In genomic region chr3:45545476-45545875, GRCh38 we compare ENCODE assay signal across 14 cellular contexts. TPM values are rescaled to one million over a fixed set of nuclear protein-coding genes. Genes with fewer than 3 reads are reported as not detected.
A peak's percentile ranks its signal among the peaks of the same experiment; 100 is the strongest.
DNase-seq lines count a peak whose midpoint lies in the region; ATAC-seq and TF ChIP-seq lines count a peak whose summit lies in the region.
"Had no signal": no experiment of that assay in that cellular context is flagged by ENCODE, and none has a peak within 500 bp of the region (broad histone marks: within the 10 kb centered on the region; RNA-seq: fewer than 3 reads in every experiment).

No MANE protein-coding gene starts in this region.

- H3K4me1 Mint-ChIP-seq in endodermal cell, result peaks cover 5% of the 10 kb centered on the region
- H3K4me1 Mint-ChIP-seq: H9 had no signal

- H3K4me3 ChIP-seq in endodermal cell (ENCODE audit: low read length), result no peak overlapping the region

- no peaks in the 10 kb centered on the region for H3K9me3 ChIP-seq in endodermal cell (ENCODE audit: control insufficient read depth, low read length)

- H3K27ac Mint-ChIP-seq in endodermal cell, result no peak overlapping the region
- H3K27ac Mint-ChIP-seq: CD4-positive, CD25-positive, alpha-beta regulatory T cell; stimulated activated naive CD8-positive, alpha-beta T cell treated with anti-CD3 and anti-CD28 coated beads, Interleukin-15, Interleukin-2, amounts not matched to agents 100 ng/mL and 50 ng/mL, for 24 hours had no signal

- peaks cover 3% of the 10 kb centered on the region for H3K4me1 ChIP-seq in endodermal cell (ENCODE audit: control insufficient read depth, insufficient read depth, low read length)

- ATAC-seq in GM19023 (IDR thresholded peaks at IDR 0.05; ENCODE audit: unreplicated experiment) (no peak), HG02588 (IDR thresholded peaks at IDR 0.05; ENCODE audit: unreplicated experiment) (no peak)

- TF ChIP-seq CTCF in C4-2B (conservative IDR thresholded peaks at IDR 0.05) (no peak), endodermal cell (conservative IDR thresholded peaks at IDR 0.05) (no peak)

- H3K4me3 Mint-ChIP-seq in endodermal cell, result no peak overlapping the region
- H3K4me3 Mint-ChIP-seq: CD4-positive, CD25-positive, alpha-beta regulatory T cell; H9; stimulated activated naive CD8-positive, alpha-beta T cell treated with anti-CD3 and anti-CD28 coated beads, Interleukin-15, Interleukin-2, amounts not matched to agents 100 ng/mL and 50 ng/mL, for 24 hours had no signal

- peak; percentile 71 to 72 for DNase-seq in NOMO-1 (lab: John Stamatoyannopoulos, UW; ENCODE audit: unreplicated experiment in 2 of 2)
- peak; percentile 36 for DNase-seq in endodermal cell
- DNase-seq in myocyte (ENCODE audit: low read depth), result peak; percentile 82
- DNase-seq in ecto neural progenitor cell (ENCODE audit: low spot score), result no peak
- DNase-seq in NCI-H524 (lab: John Stamatoyannopoulos, UW), result no peak
- DNase-seq: CD4-positive, CD25-positive, alpha-beta regulatory T cell; H9; kidney glomerular epithelial cell; NCI-H2171 treated with DMSO at 0.1 percent for 48 hours; T-helper 2 cell had no signal

- no peak overlapping the region for H3K9ac ChIP-seq in endodermal cell (ENCODE audit: extremely low read depth, low read length, poor library complexity, severe bottlenecking)

- 68 to 80% methylated on average over 4 to 7 of the region's 7 CpGs for WGBS in endodermal cell (ENCODE audit: insufficient coverage in 1 of 2, insufficient read length in 1 of 2), 2 experiments

- peaks cover 19% of the 10 kb centered on the region for H3K36me3 ChIP-seq in endodermal cell (ENCODE audit: control insufficient read depth, insufficient read depth, low read length)

- no peaks in the 10 kb centered on the region for H3K9me3 Mint-ChIP-seq in endodermal cell
- H3K9me3 Mint-ChIP-seq: CD4-positive, CD25-positive, alpha-beta regulatory T cell; H9; stimulated activated naive CD8-positive, alpha-beta T cell treated with anti-CD3 and anti-CD28 coated beads, Interleukin-15, Interleukin-2, amounts not matched to agents 100 ng/mL and 50 ng/mL, for 24 hours had no signal

- H3K27me3 Mint-ChIP-seq in endodermal cell (ENCODE audit: insufficient read depth), result no peaks in the 10 kb centered on the region
- H3K27me3 Mint-ChIP-seq: CD4-positive, CD25-positive, alpha-beta regulatory T cell; stimulated activated naive CD8-positive, alpha-beta T cell treated with anti-CD3 and anti-CD28 coated beads, Interleukin-15, Interleukin-2, amounts not matched to agents 100 ng/mL and 50 ng/mL, for 24 hours had no signal

- peaks cover 18% of the 10 kb centered on the region for H3K36me3 Mint-ChIP-seq in endodermal cell (ENCODE audit: low read depth)

- H3K27me3 ChIP-seq in endodermal cell (ENCODE audit: control insufficient read depth, insufficient read depth, low read length, poor library complexity, severe bottlenecking), result no peaks in the 10 kb centered on the region

- peak overlapping the region; percentile 95 for H3K27ac ChIP-seq in C4-2B
- no peak overlapping the region for H3K27ac ChIP-seq in endodermal cell (ENCODE audit: low read depth, low read length)

RNA-seq across cellular contexts. Expression of gene LIMD1, which starts 49.1 kb away (rescaled TPM):
- 10 to 100 TPM; 30.9 to 33.4 TPM for total RNA-seq in endodermal cell
- 16.5 TPM for polyA plus RNA-seq in endodermal cell (2013, experiment 1 of 2)
- 12.0 TPM for polyA plus RNA-seq in endodermal cell (2013, experiment 2 of 2)
- total RNA-seq in myocyte, result 29.2 and 35.9 TPM in 2 replicates
- polyA plus RNA-seq in myocyte (2012), result 12.4 TPM

Comparison
In these comparisons a context has a peak if more than half of its experiments do, and no peak if none do; other contexts are left out.
1. DNase-seq: peak in NOMO-1 (2 of 2), endodermal cell (single experiment) and myocyte (single experiment); none in ecto neural progenitor cell (single experiment) and NCI-H524 (0 of 2).